In genomic region chr2:153416071-153416470, GRCh38 we compare ENCODE assay signal across 19 cellular contexts.
DNase-seq lines count a peak whose midpoint lies in the region; ATAC-seq and TF ChIP-seq lines count a peak whose summit lies in the region.
"Had no signal": no experiment of that assay in that cellular context is flagged by ENCODE, and none has a peak within 500 bp of the region (broad histone marks: within the 10 kb centered on the region; RNA-seq: fewer than 3 reads in every experiment).

No MANE protein-coding gene starts in this region.

- peak; percentile 48 for DNase-seq in COLO829 (ENCODE audit: low spot score)
- DNase-seq in HS-5 (ENCODE audit: low read depth) = peak; percentile 1
- peak; percentile 15 for DNase-seq in PC-3
- peak; percentile 12 for DNase-seq in epithelial cell of prostate (ENCODE audit: low read depth, low spot score)
- DNase-seq in OCI-M1 (lab: John Stamatoyannopoulos, UW) = no peak
- DNase-seq in cortex of kidney (lab: John Stamatoyannopoulos, UW) = no peak
- DNase-seq: CD4-positive, alpha-beta memory T cell; DMS53; EL; KBM-7; NCI-H1436 treated with DMSO at 0.1 percent for 48 hours; NCI-H2029; NCI-H510A; SHP77; SK-N-SH had no signal

- no peak overlapping the region for H3K4me2 ChIP-seq in PC-3 (ENCODE audit: low read length)
- H3K4me2 ChIP-seq: BLaER1, SK-N-SH had no signal

- no peaks in the 10 kb centered on the region for H3K36me3 ChIP-seq in PC-3 (ENCODE audit: low read depth, low read length)
- H3K36me3 ChIP-seq: BLaER1 had no signal

- no TSS peak for BruUV-seq in PC-3 (replicated peaks; lab: Mats Ljungman, UMichigan)

- H4K20me1 ChIP-seq in PC-3 (ENCODE audit: low read length) = no peaks in the 10 kb centered on the region
- H4K20me1 ChIP-seq: BLaER1 had no signal

- H3F3A ChIP-seq in PC-3 (ENCODE audit: low read length, unreplicated experiment) = no peaks in the 10 kb centered on the region

- no peak overlapping the region for H3K9ac ChIP-seq in PC-3 (ENCODE audit: low read length)
- H3K9ac ChIP-seq: BLaER1, SK-N-SH had no signal

- H3K4me3 ChIP-seq in PC-3 (ENCODE audit: low read length) = no peak overlapping the region
- H3K4me3 ChIP-seq: BLaER1 had no signal

- H2AFZ ChIP-seq in PC-3 (ENCODE audit: low read length) = no peak overlapping the region

- POLR2A ChIA-PET in PC-3 (lab: Charles Lee; ENCODE audit: unreplicated experiment) = no interaction called here

- H3K9me3 ChIP-seq in PC-3 (ENCODE audit: low read length) = no peaks in the 10 kb centered on the region
- H3K9me3 ChIP-seq: BLaER1, SK-N-SH had no signal

- no peaks in the 10 kb centered on the region for H3K79me2 ChIP-seq in PC-3 (ENCODE audit: low read length)

- no peaks in the 10 kb centered on the region for H3K4me1 ChIP-seq in PC-3 (ENCODE audit: insufficient read depth, low read length)
- H3K4me1 ChIP-seq: BLaER1 had no signal

- CTCF ChIA-PET in PC-3 (lab: Charles Lee) = no interaction called here

- H3K9me2 ChIP-seq in PC-3 (replicated peaks; ENCODE audit: low read length) = no peaks in the 10 kb centered on the region
- H3K9me2 ChIP-seq: SK-N-SH had no signal

- H3K27ac ChIP-seq in PC-3 (ENCODE audit: low read length) = no peak overlapping the region
- no peak overlapping the region for H3K27ac ChIP-seq in epithelial cell of prostate
- H3K27ac ChIP-seq: BLaER1 had no signal

- no peak for ATAC-seq in PC-3
- ATAC-seq in HG03354 (IDR thresholded peaks at IDR 0.05; ENCODE audit: poor library complexity, severe bottlenecking, unreplicated experiment) = no peak
- no peak for ATAC-seq in GM18502 (IDR thresholded peaks at IDR 0.05; ENCODE audit: poor library complexity, unreplicated experiment)
- ATAC-seq: HepG2 had no signal

- intact Hi-C loops in PC-3 (cut with micrococcal nuclease) = no loop called here

- no peaks in the 10 kb centered on the region for H3K27me3 ChIP-seq in PC-3 (ENCODE audit: low read length)
- H3K27me3 ChIP-seq: BLaER1 had no signal

- TF ChIP-seq CTCF in PC-3 (conservative IDR thresholded peaks at IDR 0.05; ENCODE audit: low read depth, low read length) = no peak

Comparison
In these comparisons a context has a peak if more than half of its experiments do, and no peak if none do; other contexts are left out.
1. DNase-seq: peak in COLO829 (single experiment), HS-5 (single experiment), PC-3 (single experiment) and epithelial cell of prostate (single experiment); none in OCI-M1 (single experiment) and cortex of kidney (single experiment).